In the genomic region with DNA sequence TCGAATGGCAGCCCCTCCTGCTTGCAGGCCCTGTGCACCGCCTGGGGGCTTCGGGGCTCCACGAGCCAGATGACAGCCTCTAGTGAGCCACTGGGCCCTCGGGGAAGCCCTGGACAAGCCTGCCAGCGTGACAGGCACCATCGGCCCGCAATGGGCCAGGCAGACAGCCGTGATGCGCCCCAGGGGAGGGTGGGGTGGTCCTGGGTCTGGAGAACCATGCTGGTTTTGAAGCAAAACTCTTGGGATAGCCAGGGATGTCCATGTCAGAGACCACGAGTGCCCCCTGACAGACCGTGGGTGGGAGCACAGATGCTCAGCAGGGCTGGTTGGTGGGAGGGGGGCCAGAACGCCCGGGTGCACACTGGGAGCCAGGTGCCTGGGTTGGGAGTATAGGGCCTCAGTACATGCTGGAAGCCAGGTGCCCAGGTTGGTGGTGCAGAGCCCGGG, we compare ENCODE assay signal across 1 cellular context.
TF ChIP-seq lines count a peak whose summit lies in the region.

No MANE protein-coding gene starts in this region.

TF ChIP-seq in SK-N-SH, 30 proteins besides CTCF, POLR2A, EP300 and RAD21 (continued from another document):
- TF ChIP-seq, protein P1, sequence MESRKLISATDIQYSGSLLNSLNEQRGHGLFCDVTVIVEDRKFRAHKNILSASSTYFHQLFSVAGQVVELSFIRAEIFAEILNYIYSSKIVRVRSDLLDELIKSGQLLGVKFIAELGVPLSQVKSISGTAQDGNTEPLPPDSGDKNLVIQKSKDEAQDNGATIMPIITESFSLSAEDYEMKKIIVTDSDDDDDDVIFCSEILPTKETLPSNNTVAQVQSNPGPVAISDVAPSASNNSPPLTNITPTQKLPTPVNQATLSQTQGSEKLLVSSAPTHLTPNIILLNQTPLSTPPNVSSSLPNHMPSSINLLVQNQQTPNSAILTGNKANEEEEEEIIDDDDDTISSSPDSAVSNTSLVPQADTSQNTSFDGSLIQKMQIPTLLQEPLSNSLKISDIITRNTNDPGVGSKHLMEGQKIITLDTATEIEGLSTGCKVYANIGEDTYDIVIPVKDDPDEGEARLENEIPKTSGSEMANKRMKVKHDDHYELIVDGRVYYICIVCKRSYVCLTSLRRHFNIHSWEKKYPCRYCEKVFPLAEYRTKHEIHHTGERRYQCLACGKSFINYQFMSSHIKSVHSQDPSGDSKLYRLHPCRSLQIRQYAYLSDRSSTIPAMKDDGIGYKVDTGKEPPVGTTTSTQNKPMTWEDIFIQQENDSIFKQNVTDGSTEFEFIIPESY (IDR thresholded peaks at IDR 0.05; ENCODE audit: borderline replicate concordance, low read depth) = no peak
- TF ChIP-seq JUND (IDR thresholded peaks at IDR 0.05) = no peak
- TF ChIP-seq, protein P2, sequence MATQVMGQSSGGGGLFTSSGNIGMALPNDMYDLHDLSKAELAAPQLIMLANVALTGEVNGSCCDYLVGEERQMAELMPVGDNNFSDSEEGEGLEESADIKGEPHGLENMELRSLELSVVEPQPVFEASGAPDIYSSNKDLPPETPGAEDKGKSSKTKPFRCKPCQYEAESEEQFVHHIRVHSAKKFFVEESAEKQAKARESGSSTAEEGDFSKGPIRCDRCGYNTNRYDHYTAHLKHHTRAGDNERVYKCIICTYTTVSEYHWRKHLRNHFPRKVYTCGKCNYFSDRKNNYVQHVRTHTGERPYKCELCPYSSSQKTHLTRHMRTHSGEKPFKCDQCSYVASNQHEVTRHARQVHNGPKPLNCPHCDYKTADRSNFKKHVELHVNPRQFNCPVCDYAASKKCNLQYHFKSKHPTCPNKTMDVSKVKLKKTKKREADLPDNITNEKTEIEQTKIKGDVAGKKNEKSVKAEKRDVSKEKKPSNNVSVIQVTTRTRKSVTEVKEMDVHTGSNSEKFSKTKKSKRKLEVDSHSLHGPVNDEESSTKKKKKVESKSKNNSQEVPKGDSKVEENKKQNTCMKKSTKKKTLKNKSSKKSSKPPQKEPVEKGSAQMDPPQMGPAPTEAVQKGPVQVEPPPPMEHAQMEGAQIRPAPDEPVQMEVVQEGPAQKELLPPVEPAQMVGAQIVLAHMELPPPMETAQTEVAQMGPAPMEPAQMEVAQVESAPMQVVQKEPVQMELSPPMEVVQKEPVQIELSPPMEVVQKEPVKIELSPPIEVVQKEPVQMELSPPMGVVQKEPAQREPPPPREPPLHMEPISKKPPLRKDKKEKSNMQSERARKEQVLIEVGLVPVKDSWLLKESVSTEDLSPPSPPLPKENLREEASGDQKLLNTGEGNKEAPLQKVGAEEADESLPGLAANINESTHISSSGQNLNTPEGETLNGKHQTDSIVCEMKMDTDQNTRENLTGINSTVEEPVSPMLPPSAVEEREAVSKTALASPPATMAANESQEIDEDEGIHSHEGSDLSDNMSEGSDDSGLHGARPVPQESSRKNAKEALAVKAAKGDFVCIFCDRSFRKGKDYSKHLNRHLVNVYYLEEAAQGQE (IDR thresholded peaks at IDR 0.05; ENCODE audit: low read depth, low read length) = no peak
- no peak for TF ChIP-seq SMC3 (IDR thresholded peaks at IDR 0.05; ENCODE audit: low read depth, low read length)
